In the genomic region with DNA sequence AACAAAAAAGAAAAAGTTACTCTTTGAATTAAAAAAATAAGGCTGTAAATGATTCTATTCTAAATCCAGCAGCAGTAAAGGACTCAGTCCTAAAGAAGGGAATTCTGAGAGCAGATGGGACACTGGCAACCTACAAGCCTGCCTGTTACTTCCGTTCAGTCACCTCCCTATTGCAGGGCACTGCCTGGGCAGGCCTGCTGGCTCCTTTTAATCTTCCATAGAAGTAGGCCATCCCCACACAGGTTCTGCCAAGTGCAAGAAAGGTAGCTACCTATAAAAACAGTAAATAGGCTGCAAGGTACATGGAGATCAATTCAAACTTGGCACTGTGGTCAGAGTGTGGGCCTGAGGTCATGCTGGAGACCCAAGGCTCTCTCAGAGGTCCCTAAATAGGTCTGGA, we compare ENCODE assay signal across 16 cellular contexts.
"Had no signal": no experiment of that assay in that cellular context is flagged by ENCODE, and none has a peak within 500 bp of the region (broad histone marks: within the 10 kb centered on the region; RNA-seq: fewer than 3 reads in every experiment).

No MANE protein-coding gene starts in this region.

- DNase-seq: activated CD4-positive, alpha-beta T cell treated with anti-CD3 and anti-CD28 coated beads, Interleukin-2, amount 50 U/mL, for 48 hours; activated CD8-positive, alpha-beta memory T cell treated with anti-CD3 and anti-CD28 coated beads, Interleukin-2, amount 10 ng/mL, durations not matched to agents 7 days and 5 days; activated effector memory CD4-positive, alpha-beta T cell treated with anti-CD3 and anti-CD28 coated beads, Interleukin-2, amount 50 U/mL, for 16 hours; activated T-cell treated with anti-CD3 and anti-CD28 coated beads, Interleukin-2, amount 50 U/mL, for 24 hours; amygdala; colonic mucosa; effector CD4-positive, alpha-beta T cell; naive thymus-derived CD8-positive, alpha-beta T cell; posterior cingulate gyrus; sigmoid colon; stimulated activated CD4-positive, alpha-beta T cell treated with anti-CD3 and anti-CD28 coated beads, Interleukin-2, amount 100 ng/mL, for 48 hours; stimulated activated naive CD8-positive, alpha-beta T cell treated with anti-CD3 and anti-CD28 coated beads, Interleukin-15, Interleukin-2, amounts not matched to agents 100 U/mL and 50 U/mL, for 24 hours; upper lobe of right lung had no signal

- H3K4me3 Mint-ChIP-seq: activated CD8-positive, alpha-beta memory T cell treated with anti-CD3 and anti-CD28 coated beads, Interleukin-2, amount 10 ng/mL, durations not matched to agents 7 days and 5 days; activated T-cell treated with anti-CD3 and anti-CD28 coated beads, Interleukin-2, amount 50 U/mL, for 24 hours; naive thymus-derived CD8-positive, alpha-beta T cell had no signal

- H3K27me3 ChIP-seq: colonic mucosa, neutrophil, sigmoid colon, upper lobe of right lung had no signal

- H3K27ac Mint-ChIP-seq: activated CD8-positive, alpha-beta memory T cell treated with anti-CD3 and anti-CD28 coated beads, Interleukin-2, amount 10 ng/mL, durations not matched to agents 7 days and 5 days; activated naive CD4-positive, alpha-beta T cell treated with anti-CD3 and anti-CD28 coated beads, Interleukin-2, amount 50 U/mL, for 72 hours; activated T-cell treated with anti-CD3 and anti-CD28 coated beads, Interleukin-2, amount 50 U/mL, for 24 hours had no signal

- H3K4me3 ChIP-seq: colonic mucosa, sigmoid colon, upper lobe of right lung had no signal

- H3K27ac ChIP-seq: colonic mucosa, neutrophil, sigmoid colon, upper lobe of right lung had no signal

- H3K9me3 ChIP-seq: colonic mucosa, neutrophil, sigmoid colon, upper lobe of right lung had no signal

- H3K36me3 ChIP-seq: colonic mucosa, neutrophil, sigmoid colon, upper lobe of right lung had no signal

- H3K4me1 ChIP-seq: colonic mucosa had no signal

- H3K27me3 Mint-ChIP-seq: activated CD8-positive, alpha-beta memory T cell treated with anti-CD3 and anti-CD28 coated beads, Interleukin-2, amount 10 ng/mL, durations not matched to agents 7 days and 5 days; activated T-cell treated with anti-CD3 and anti-CD28 coated beads, Interleukin-2, amount 50 U/mL, for 24 hours; naive thymus-derived CD8-positive, alpha-beta T cell had no signal

- H3K9me3 Mint-ChIP-seq: activated T-cell treated with anti-CD3 and anti-CD28 coated beads, Interleukin-2, amount 50 U/mL, for 24 hours; naive thymus-derived CD8-positive, alpha-beta T cell had no signal

- ATAC-seq: activated CD4-positive, CD25-positive, alpha-beta regulatory T cell treated with anti-CD3 and anti-CD28 coated beads, Interleukin-2, amount 50 U/mL, for 24 hours; activated CD8-positive, alpha-beta memory T cell treated with anti-CD3 and anti-CD28 coated beads, Interleukin-2, amount 10 ng/mL, durations not matched to agents 7 days and 5 days; activated naive CD4-positive, alpha-beta T cell treated with anti-CD3 and anti-CD28 coated beads, Interleukin-2, amount 50 U/mL, for 72 hours; naive thymus-derived CD8-positive, alpha-beta T cell; stimulated activated naive CD8-positive, alpha-beta T cell treated with anti-CD3 and anti-CD28 coated beads, Interleukin-15, Interleukin-2, amounts not matched to agents 100 U/mL and 50 U/mL, for 24 hours; upper lobe of right lung had no signal
